22 cellular contexts compared by ENCODE assay signal in the genomic region with DNA sequence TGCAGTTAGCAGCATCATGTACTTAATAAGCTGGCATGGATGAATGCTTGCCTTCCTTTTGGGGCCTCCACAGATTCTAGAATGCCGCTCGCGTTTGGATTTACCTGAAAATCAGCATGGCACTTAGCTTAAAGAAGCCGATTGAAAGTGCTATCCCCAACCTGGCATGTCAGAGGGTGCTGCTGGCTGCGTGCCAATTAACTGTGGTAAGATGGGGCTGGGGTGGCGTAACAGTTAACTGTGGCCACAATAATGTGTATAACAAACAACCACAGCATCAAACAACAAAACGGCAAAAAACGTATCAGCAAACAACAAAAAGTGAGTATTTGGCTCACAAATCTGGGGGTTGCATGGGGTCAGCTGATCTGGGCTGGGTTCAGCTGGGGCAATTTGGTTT.
"Had no signal": no experiment of that assay in that cellular context is flagged by ENCODE, and none has a peak within 500 bp of the region (broad histone marks: within the 10 kb centered on the region; RNA-seq: fewer than 3 reads in every experiment).

No MANE protein-coding gene starts in this region.

- H3K9me3 Mint-ChIP-seq: IgD-negative memory B cell had no signal

- FAIRE-seq: RCC 7860 had no signal

- DNase-seq: KBM-7, MG63, NCI-H1092, NCI-H1105 treated with DMSO at 0.1 percent for 48 hours, NCI-H1417 treated with DMSO at 0.1 percent for 48 hours, NCI-H146, NCI-H1694 treated with DMSO at 0.1 percent for 48 hours, NCI-H1930, NCI-H2081, NCI-H2107, NCI-H446, NCI-H510A, NCI-H524 treated with DMSO at 0.1 percent for 48 hours, NCI-H69, NCI-H774, Right ventricle myocardium superior, RPMI8226, SIG-M5 had no signal

- H3K4me1 Mint-ChIP-seq: IgD-negative memory B cell had no signal

- H3K27me3 Mint-ChIP-seq: IgD-negative memory B cell had no signal

- H3K27ac Mint-ChIP-seq: IgD-negative memory B cell had no signal

- H3K27me3 ChIP-seq: MG63, SJSA1 had no signal

- H3K36me3 ChIP-seq: MG63, SJSA1 had no signal

- H3K9me3 ChIP-seq: MG63, SJSA1 had no signal

- H3K4me3 ChIP-seq: MG63, SJSA1, SK-N-MC had no signal

- H3K27ac ChIP-seq: SJSA1, SK-N-MC had no signal

- H3K4me3 Mint-ChIP-seq: IgD-negative memory B cell had no signal
